Comparison of ENCODE assay signal across 13 cellular contexts in the genomic region with DNA sequence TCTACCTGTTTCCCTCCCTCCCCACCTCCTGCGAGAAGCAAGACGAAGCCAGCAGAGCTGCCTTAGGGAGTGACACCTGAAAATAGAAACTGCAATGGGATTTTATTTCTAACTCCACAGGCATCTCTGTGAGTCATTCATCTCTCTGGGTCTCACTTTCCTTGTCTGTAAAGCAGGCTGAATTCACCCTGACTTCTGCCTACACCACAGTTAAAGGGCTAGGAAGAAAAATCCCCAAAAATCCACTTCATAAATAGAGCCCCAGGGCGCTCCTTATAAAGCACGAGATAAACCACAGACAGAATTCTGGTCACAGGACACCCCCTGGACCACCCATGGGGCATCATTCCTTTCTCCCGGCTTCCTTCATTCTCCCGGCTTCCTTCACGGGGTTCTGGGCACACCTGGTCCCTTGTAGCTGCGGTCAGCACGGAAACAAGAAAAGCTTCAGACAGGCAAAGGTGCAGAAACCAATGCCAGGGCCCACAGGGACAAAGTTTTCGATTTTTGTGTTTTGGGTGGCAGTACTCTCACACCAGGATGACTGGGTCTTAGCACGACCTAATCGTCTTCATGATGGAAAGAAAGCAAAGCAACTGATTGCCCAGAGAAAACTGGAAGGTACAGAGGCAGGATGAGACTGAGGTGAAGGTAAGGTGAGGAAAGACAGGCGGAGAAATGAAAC. TPM values are rescaled to one million over a fixed set of nuclear protein-coding genes. Genes with fewer than 3 reads are reported as not detected.
DNase-seq lines count a peak whose midpoint lies in the region; ATAC-seq, FAIRE-seq and TF ChIP-seq lines count a peak whose summit lies in the region.
"Had no signal": no experiment of that assay in that cellular context is flagged by ENCODE, and none has a peak within 500 bp of the region (broad histone marks: within the 10 kb centered on the region; RNA-seq: fewer than 3 reads in every experiment).

No MANE protein-coding gene starts in this region.

- no peaks in the 10 kb centered on the region for H3K9me3 ChIP-seq in smooth muscle cell (replicated peaks; ENCODE audit: low read depth)
- no peaks in the 10 kb centered on the region for H3K9me3 ChIP-seq in thyroid gland

- H3K36me3 ChIP-seq in smooth muscle cell (ENCODE audit: low read depth) = no peaks in the 10 kb centered on the region
- no peaks in the 10 kb centered on the region for H3K36me3 ChIP-seq in thyroid gland

- no peak for ATAC-seq in activated CD4-positive, CD25-positive, alpha-beta regulatory T cell treated with anti-CD3 and anti-CD28 coated beads, Interleukin-2, amount 50 U/mL, for 24 hours
- ATAC-seq: Right ventricle myocardium inferior had no signal

- peaks cover 15% of the 10 kb centered on the region for H3K4me1 ChIP-seq in smooth muscle cell (ENCODE audit: low read depth)
- H3K4me1 ChIP-seq in thyroid gland = peaks cover 16 to 26% of the 10 kb centered on the region in 2 donors

- H3K4me2 ChIP-seq in smooth muscle cell = no peak overlapping the region

- no peaks in the 10 kb centered on the region for H4K20me1 ChIP-seq in smooth muscle cell (ENCODE audit: low read depth)

- H3K27me3 ChIP-seq in smooth muscle cell (ENCODE audit: low read depth) (no peaks in the 10 kb centered on the region), thyroid gland (no peaks in the 10 kb centered on the region)

- DNase-seq in H54 (ENCODE audit: insufficient read length, low spot score) (peak; percentile 40), SW480 (ENCODE audit: low spot score) (peak; percentile 33), fibroblast of peridontal ligament (ENCODE audit: extremely low read depth) (peak; percentile 29), smooth muscle cell (lab: John Stamatoyannopoulos, UW; ENCODE audit: unreplicated experiment) (no peak), hypothalamus (lab: John Stamatoyannopoulos, UW) (no peak), thyroid gland (no peak), NCI-H1436 (lab: John Stamatoyannopoulos, UW) (no peak)
- DNase-seq: activated CD4-positive, CD25-positive, alpha-beta regulatory T cell treated with anti-CD3 and anti-CD28 coated beads, Interleukin-2, amount 50 U/mL, for 72 hours; activated naive CD4-positive, alpha-beta T cell treated with Interleukin-2 at 50 U/mL for 16 hours; DMS153; NCI-H2171 had no signal

- H3K4me3 ChIP-seq in smooth muscle cell (no peak overlapping the region), thyroid gland (replicated peaks in 1 of 3) (no peak overlapping the region)

- H2AFZ ChIP-seq in smooth muscle cell (ENCODE audit: low read depth) = no peak overlapping the region

- peaks cover 12% of the 10 kb centered on the region for H3F3A ChIP-seq in smooth muscle cell (ENCODE audit: low read depth)

- no peak overlapping the region for H3K9ac ChIP-seq in smooth muscle cell (ENCODE audit: low read depth)

- H3K27ac ChIP-seq in smooth muscle cell (ENCODE audit: low read depth) (peak overlapping the region; percentile 4), thyroid gland (no peak overlapping the region)

- peaks cover 10% of the 10 kb centered on the region for H3K79me2 ChIP-seq in smooth muscle cell (ENCODE audit: low read depth)

- TF ChIP-seq CTCF in smooth muscle cell (IDR thresholded peaks at IDR 0.05; ENCODE audit: borderline replicate concordance, insufficient read depth, poor library complexity, severe bottlenecking) = no peak
- no peak for TF ChIP-seq CTCF in thyroid gland (IDR thresholded peaks at IDR 0.05)

- intact Hi-C loops in thyroid gland (cut with DNase I) = no loop called here

- FAIRE-seq in H54 (lab: Jason Lieb, UNC) = no peak

- TF ChIP-seq POLR2A in H54 (IDR thresholded peaks at IDR 0.05; ENCODE audit: low read depth, low read length) = no peak
- no peak for TF ChIP-seq POLR2A in thyroid gland (IDR thresholded peaks at IDR 0.05)

- 66% methylated on average over 13 of the region's 13 CpGs for WGBS in smooth muscle cell (ENCODE audit: low lambda C conversion rate)
- WGBS in thyroid gland, 2 donors = 73 to 77% methylated on average over 13 of the region's 13 CpGs

RNA-seq across cellular contexts. Expression of gene H6PD, which starts 2.8 kb away (rescaled TPM):
- total RNA-seq in smooth muscle cell (15.1 and 17.3 TPM in 2 replicates), thyroid gland (10 to 100 TPM; 36.3 to 64.2 (median 43.6) TPM)
- 13.6 and 15.3 TPM in 2 replicates for polyA plus RNA-seq in smooth muscle cell

Comparison
In these comparisons a context has a peak if more than half of its experiments do, and no peak if none do; other contexts are left out.
1. DNase-seq: peak in H54 (single experiment), SW480 (single experiment) and fibroblast of peridontal ligament (single experiment); none in smooth muscle cell (single experiment), hypothalamus (0 of 51), thyroid gland (0 of 2) and NCI-H1436 (single experiment).